21 cellular contexts compared by ENCODE assay signal in the genomic region with DNA sequence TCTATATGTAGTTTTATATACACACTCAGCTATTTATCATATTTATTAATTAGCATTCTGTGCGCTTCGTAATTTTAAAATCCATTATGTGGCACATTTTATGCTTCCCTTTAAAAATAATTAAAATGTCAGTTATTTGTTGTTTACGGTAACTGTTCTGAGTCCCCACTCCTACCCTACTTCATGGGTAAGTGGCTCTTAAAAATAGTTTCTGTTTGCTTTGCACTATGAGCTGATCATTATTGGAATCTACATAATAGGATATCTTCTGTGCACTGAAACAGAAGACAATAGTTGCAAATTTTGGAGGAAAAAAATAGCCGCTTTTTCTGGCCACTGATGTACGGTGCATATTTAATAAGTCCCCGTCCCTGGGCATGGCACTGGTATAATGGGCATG.
"Had no signal": no experiment of that assay in that cellular context is flagged by ENCODE, and none has a peak within 500 bp of the region (broad histone marks: within the 10 kb centered on the region; RNA-seq: fewer than 3 reads in every experiment).

No MANE protein-coding gene starts in this region.

- ATAC-seq: foreskin keratinocyte; gastroesophageal sphincter; heart left ventricle; left lobe of liver; mucosa of descending colon; natural killer cell treated with Interleukin-12 subunit alpha and Interleukin-12 subunit beta and Interleukin-15 and Interleukin-18, amount 100 ng/mL, for 72 hours; pancreas; sciatic nerve; stimulated activated effector memory CD8-positive, alpha-beta T cell treated with anti-CD3 and anti-CD28 coated beads, Interleukin-12 subunit alpha, Interleukin-12 subunit beta, amount 100 ng/mL, for 72 hours had no signal

- DNase-seq: dermis blood vessel endothelial cell; effector memory CD4-positive, alpha-beta T cell; foreskin keratinocyte; heart left ventricle; kidney; mesenchymal stem cell; mucosa of descending colon; naive B cell; pancreas; stimulated activated CD4-positive, alpha-beta T cell treated with anti-CD3 and anti-CD28 coated beads, Interleukin-12 subunit alpha, Interleukin-12 subunit beta, amount 100 ng/mL, for 4 hours; stimulated activated CD4-positive, alpha-beta T cell treated with anti-CD3 and anti-CD28 coated beads, Interleukin-2, amount 100 ng/mL, for 24 hours; stimulated activated CD4-positive, alpha-beta T cell treated with anti-CD3 and anti-CD28 coated beads, Interleukin-4, amount 100 ng/mL, for 24 hours; stimulated activated naive CD4-positive, alpha-beta T cell treated with Interleukin-2 at 50 U/mL for 16 hours; stomach; thyroid gland; trophoblast cell had no signal
